In genomic region chr19:16985403-16985802, GRCh38 we compare ENCODE assay signal across 21 cellular contexts.
"Had no signal": no experiment of that assay in that cellular context is flagged by ENCODE, and none has a peak within 500 bp of the region (broad histone marks: within the 10 kb centered on the region; RNA-seq: fewer than 3 reads in every experiment).

No MANE protein-coding gene starts in this region.

- H3K27ac ChIP-seq: HL-60 had no signal

- H3K27me3 ChIP-seq: MG63 had no signal

- H3K9me3 ChIP-seq: MG63, SK-N-SH had no signal

- H3K36me3 ChIP-seq: MG63 had no signal

- DNase-seq: Karpas-422, KG1, MG63, NCI-H1092, NCI-H1105 treated with DMSO at 0.1 percent for 48 hours, NCI-H1436, NCI-H187, NCI-H2029, NCI-H2081 treated with DMSO at 0.1 percent for 48 hours, NCI-H2171, NCI-H226, NCI-H446, NCI-H510A, NCI-H524 treated with DMSO at 0.1 percent for 48 hours, NCI-H69, NCI-H774, RPMI8226, SHP77, SK-N-SH, SW 1271 had no signal

- H3K4me3 ChIP-seq: MG63 had no signal
